In the genomic region with DNA sequence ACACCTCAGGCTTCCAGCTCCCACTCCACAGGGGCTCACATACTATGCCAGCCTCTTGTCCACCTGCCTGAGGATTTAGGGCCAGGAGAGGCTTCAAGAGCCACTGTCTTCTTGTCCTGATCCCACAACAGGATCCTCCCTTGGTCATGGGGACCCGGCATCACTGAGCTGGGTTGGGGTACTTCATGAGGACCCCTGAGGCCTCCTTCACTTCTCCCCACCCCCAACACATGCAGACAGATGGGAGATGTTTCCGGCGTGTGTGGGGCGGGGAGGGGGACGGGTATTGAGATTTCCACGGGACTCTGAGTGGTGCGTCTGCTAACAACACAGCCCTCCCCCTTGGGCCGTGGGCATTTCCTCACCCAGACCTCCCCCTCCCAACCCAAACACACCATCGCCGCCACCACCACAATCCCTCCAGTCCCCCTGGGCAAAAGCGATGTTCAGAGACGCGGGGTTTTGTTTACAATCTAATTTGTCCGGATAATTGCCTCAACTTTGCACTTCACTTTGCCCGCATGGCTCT, we compare ENCODE assay signal across 8 cellular contexts. TPM values are rescaled to one million over a fixed set of nuclear protein-coding genes. Genes with fewer than 3 reads are reported as not detected.
DNase-seq lines count a peak whose midpoint lies in the region; ATAC-seq, FAIRE-seq and TF ChIP-seq lines count a peak whose summit lies in the region.

No MANE protein-coding gene starts in this region.

- H3K27me3 ChIP-seq in astrocyte (ENCODE audit: insufficient read depth, low read length) (peaks cover 2% of the 10 kb centered on the region), mesenchymal stem cell (ENCODE audit: control insufficient read depth in 1 of 2, insufficient read depth in 1 of 2, low read length in 2 of 2) (peaks cover 15 to 20% of the 10 kb centered on the region in 2 experiments)

- TF ChIP-seq CTCF in astrocyte (IDR thresholded peaks at IDR 0.05; ENCODE audit: insufficient read depth, low read depth, low read length), result no peak

- H3K4me1 ChIP-seq in astrocyte (ENCODE audit: insufficient read depth, low read length) (peaks cover 17% of the 10 kb centered on the region), mesenchymal stem cell (ENCODE audit: control insufficient read depth, insufficient read depth, low read depth, low read length) (peaks cover 26% of the 10 kb centered on the region)

- H3K79me1 ChIP-seq in mesenchymal stem cell (replicated peaks; ENCODE audit: low read length, poor library complexity, severe bottlenecking), result peaks cover 19% of the 10 kb centered on the region

- H4K20me1 ChIP-seq in astrocyte (ENCODE audit: insufficient read depth, low read length), result peaks cover 31% of the 10 kb centered on the region

- H2BK12ac ChIP-seq in mesenchymal stem cell (ENCODE audit: low read length in 2 of 2), result no peak overlapping the region

- peaks cover 12% of the 10 kb centered on the region for H3K27me3 Mint-ChIP-seq in stimulated activated naive CD8-positive, alpha-beta T cell treated with anti-CD3 and anti-CD28 coated beads, Interleukin-15, Interleukin-2, amounts not matched to agents 100 ng/mL and 50 ng/mL, for 24 hours
- H3K27me3 Mint-ChIP-seq in astrocyte (ENCODE audit: low read depth, unreplicated experiment), result peaks cover 39% of the 10 kb centered on the region

- no peak for ATAC-seq in stimulated activated naive CD8-positive, alpha-beta T cell treated with anti-CD3 and anti-CD28 coated beads, Interleukin-15, Interleukin-2, amounts not matched to agents 100 U/mL and 50 U/mL, for 24 hours
- ATAC-seq in GM21515 (IDR thresholded peaks at IDR 0.05; ENCODE audit: unreplicated experiment) (no peak), GM21723 (IDR thresholded peaks at IDR 0.05; ENCODE audit: unreplicated experiment) (no peak)

- peaks cover 31% of the 10 kb centered on the region for H3K79me2 ChIP-seq in astrocyte (ENCODE audit: insufficient read depth, low read length)

- H3K4me2 ChIP-seq in astrocyte (ENCODE audit: low read length) (peak overlapping the region; percentile 99), mesenchymal stem cell (ENCODE audit: low read length, poor library complexity, severe bottlenecking) (peak overlapping the region; percentile 86)

- peaks cover 5% of the 10 kb centered on the region for H3K36me3 Mint-ChIP-seq in stimulated activated naive CD8-positive, alpha-beta T cell treated with anti-CD3 and anti-CD28 coated beads, Interleukin-15, Interleukin-2, amounts not matched to agents 100 ng/mL and 50 ng/mL, for 24 hours (ENCODE audit: low read depth)
- peaks cover 1% of the 10 kb centered on the region for H3K36me3 Mint-ChIP-seq in astrocyte (ENCODE audit: low read depth, unreplicated experiment)

- H3K36me3 ChIP-seq in astrocyte (ENCODE audit: insufficient read depth, low read length), result no peaks in the 10 kb centered on the region
- H3K36me3 ChIP-seq in mesenchymal stem cell (ENCODE audit: control insufficient read depth in 1 of 2, insufficient read depth in 2 of 2, low read depth in 1 of 2, low read length in 2 of 2), result no peaks in the 10 kb centered on the region

- peaks cover 35% of the 10 kb centered on the region for H3K4me1 Mint-ChIP-seq in stimulated activated naive CD8-positive, alpha-beta T cell treated with anti-CD3 and anti-CD28 coated beads, Interleukin-15, Interleukin-2, amounts not matched to agents 100 ng/mL and 50 ng/mL, for 24 hours (ENCODE audit: low read depth)
- H3K4me1 Mint-ChIP-seq in astrocyte (ENCODE audit: low read depth, unreplicated experiment), result peaks cover 7% of the 10 kb centered on the region

- H2BK120ac ChIP-seq in mesenchymal stem cell (ENCODE audit: low read depth, low read length), result no peak overlapping the region

- peak overlapping the region in 1 of 2 experiments; percentile 18 for H3K14ac ChIP-seq in mesenchymal stem cell (ENCODE audit: low read length in 2 of 2)

- no peak for DNase-seq in stimulated activated naive CD8-positive, alpha-beta T cell treated with anti-CD3 and anti-CD28 coated beads, Interleukin-15, Interleukin-2, amounts not matched to agents 100 U/mL and 50 U/mL, for 24 hours
- no peak for DNase-seq in astrocyte (ENCODE audit: low read depth)
- no peak for DNase-seq in mesenchymal stem cell
- DNase-seq in GF-D8 (lab: John Stamatoyannopoulos, UW), result no peak
- DNase-seq in NCI-H2107 treated with DMSO at 0.1 percent for 48 hours (lab: John Stamatoyannopoulos, UW; ENCODE audit: unreplicated experiment), result no peak

- peak overlapping the region; percentile 87 for H4K8ac ChIP-seq in mesenchymal stem cell (ENCODE audit: low read length)

- H4K91ac ChIP-seq in mesenchymal stem cell (ENCODE audit: low read length), result peak overlapping the region; percentile 11

- H3K9me3 Mint-ChIP-seq in stimulated activated naive CD8-positive, alpha-beta T cell treated with anti-CD3 and anti-CD28 coated beads, Interleukin-15, Interleukin-2, amounts not matched to agents 100 ng/mL and 50 ng/mL, for 24 hours, result no peaks in the 10 kb centered on the region
- H3K9me3 Mint-ChIP-seq in astrocyte (ENCODE audit: unreplicated experiment), result no peaks in the 10 kb centered on the region

- peak overlapping the region; percentile 93 for H2AK5ac ChIP-seq in mesenchymal stem cell (ENCODE audit: low read length, severe bottlenecking)

- no peak overlapping the region for H3K23ac ChIP-seq in mesenchymal stem cell (ENCODE audit: low read length in 2 of 2)

- H3K9ac ChIP-seq in astrocyte (ENCODE audit: low read length) (peak overlapping the region; percentile 59), mesenchymal stem cell (ENCODE audit: low read length) (peak overlapping the region; percentile 64)

- peak overlapping the region; percentile 86 for H2AFZ ChIP-seq in astrocyte (ENCODE audit: low read depth, low read length)
- H2AFZ ChIP-seq in mesenchymal stem cell (ENCODE audit: low read depth, low read length), result peak overlapping the region; percentile 55

- peak overlapping the region; percentile 84 for H3K4me3 Mint-ChIP-seq in stimulated activated naive CD8-positive, alpha-beta T cell treated with anti-CD3 and anti-CD28 coated beads, Interleukin-15, Interleukin-2, amounts not matched to agents 100 ng/mL and 50 ng/mL, for 24 hours
- H3K4me3 Mint-ChIP-seq in astrocyte (ENCODE audit: unreplicated experiment), result peak overlapping the region; percentile 78

- no peaks in the 10 kb centered on the region for H3K9me3 ChIP-seq in astrocyte (ENCODE audit: insufficient read depth, low read depth, low read length)
- H3K9me3 ChIP-seq in mesenchymal stem cell (ENCODE audit: control insufficient read depth, low read length), result no peaks in the 10 kb centered on the region

- 6% methylated on average over 14 of the region's 15 CpGs for WGBS in mesenchymal stem cell

- peak overlapping the region; percentile 56 for H2BK15ac ChIP-seq in mesenchymal stem cell (ENCODE audit: low read depth, poor library complexity, severe bottlenecking)

- H3K4me3 ChIP-seq in astrocyte (ENCODE audit: insufficient read depth, low read depth, low read length) (peak overlapping the region; percentile 72), mesenchymal stem cell (ENCODE audit: insufficient read depth in 1 of 2, low read depth in 1 of 2, low read length in 2 of 2) (peak overlapping the region; percentile 76 to 82)

- H3K27ac Mint-ChIP-seq in stimulated activated naive CD8-positive, alpha-beta T cell treated with anti-CD3 and anti-CD28 coated beads, Interleukin-15, Interleukin-2, amounts not matched to agents 100 ng/mL and 50 ng/mL, for 24 hours, result peak overlapping the region; percentile 56
- peak overlapping the region; percentile 34 for H3K27ac Mint-ChIP-seq in astrocyte (ENCODE audit: unreplicated experiment)

- peak overlapping the region; percentile 55 to 67 for H3K18ac ChIP-seq in mesenchymal stem cell (ENCODE audit: low read depth in 1 of 2, low read length in 2 of 2)

- H3K27ac ChIP-seq in astrocyte (ENCODE audit: low read depth, low read length) (no peak overlapping the region), mesenchymal stem cell (ENCODE audit: low read length, poor library complexity, severe bottlenecking) (peak overlapping the region; percentile 35)

- no peak overlapping the region for H2BK5ac ChIP-seq in mesenchymal stem cell (ENCODE audit: low read depth, low read length, poor library complexity, severe bottlenecking)

- FAIRE-seq in astrocyte (lab: Jason Lieb, UNC), result no peak

- H3K4ac ChIP-seq in mesenchymal stem cell (ENCODE audit: low read depth in 1 of 2, low read length in 2 of 2), result peak overlapping the region; percentile 51 to 73

RNA-seq across cellular contexts. Expression of gene FOXP4, which starts 0.9 kb away (rescaled TPM):
- total RNA-seq in astrocyte, result 41.9 and 43.7 TPM in 2 replicates
- polyA plus RNA-seq in mesenchymal stem cell (2013, experiment 1 of 2), result 23.4 TPM
- 22.7 TPM for polyA plus RNA-seq in mesenchymal stem cell (2013, experiment 2 of 2)
